1 cellular context compared by ENCODE assay signal in the genomic region with DNA sequence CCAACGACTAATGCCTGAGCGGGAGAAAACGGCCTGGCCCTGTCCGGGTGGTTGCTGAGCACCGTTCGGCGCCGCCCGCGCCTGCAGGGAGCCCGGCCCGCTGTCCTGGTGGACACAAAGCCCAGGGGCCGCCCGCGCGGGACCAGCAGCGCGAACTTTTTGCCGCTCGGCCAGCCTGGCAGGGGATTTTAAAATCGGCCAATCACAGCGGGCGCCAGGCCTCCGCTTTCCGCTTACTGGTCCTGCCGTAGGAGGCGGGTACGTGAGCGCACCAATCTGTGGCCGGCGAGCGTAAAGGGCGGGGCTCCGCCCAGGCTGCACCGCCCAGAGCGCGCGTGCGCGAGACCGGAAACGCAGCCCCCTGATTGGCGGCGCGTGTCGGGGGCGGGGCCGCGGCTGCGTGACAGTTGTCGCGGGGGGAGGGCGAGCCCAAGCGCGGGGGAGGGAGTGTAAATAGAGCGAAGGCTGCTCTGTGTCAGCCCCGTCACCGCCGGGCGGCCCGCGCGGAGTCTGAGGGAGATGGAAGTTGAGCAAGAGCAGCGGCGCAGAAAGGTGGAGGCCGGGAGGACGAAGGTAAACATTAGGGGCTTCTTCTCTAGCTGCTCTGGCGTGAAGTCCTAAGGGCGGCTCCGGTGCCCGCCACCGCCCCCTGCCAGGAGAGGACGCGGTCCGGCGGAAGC.
TF ChIP-seq lines count a peak whose summit lies in the region.

TSS of gene C21orf58 (minus strand) at position 161 of the 680 bp plus-strand sequence. CDS start 1,132 bp downstream, outside the sequence.
TSS of gene PCNT (plus strand) at position 447 of the 680 bp plus-strand sequence. CDS start at position 520, 73 bp downstream.

TF ChIP-seq in HepG2, 621 proteins besides CTCF, POLR2A, EP300 and RAD21 (continued from another document and continues in another):
- TF ChIP-seq TFAP4 (IDR thresholded peaks at IDR 0.05; ENCODE audit: borderline replicate concordance, low read depth): peak; percentile 42; the same call in 1 of the 2 replicates
- no peak for TF ChIP-seq HMG20B (CRISPR knock-in tag; conservative IDR thresholded peaks at IDR 0.05)
- TF ChIP-seq MED13 (CRISPR knock-in tag; IDR thresholded peaks at IDR 0.05): no peak
- no peak for TF ChIP-seq TRAFD1 (CRISPR knock-in tag; IDR thresholded peaks at IDR 0.05; ENCODE audit: borderline replicate concordance)
- no peak for TF ChIP-seq ZNF205 (CRISPR knock-in tag; IDR thresholded peaks at IDR 0.05)
- no peak for TF ChIP-seq NR2C2 (CRISPR knock-in tag; IDR thresholded peaks at IDR 0.05; ENCODE audit: borderline replicate concordance)
- TF ChIP-seq CCDC6 (CRISPR knock-in tag; IDR thresholded peaks at IDR 0.05): peak; percentile 98
- TF ChIP-seq SNAPC2 (CRISPR knock-in tag; IDR thresholded peaks at IDR 0.05): peak; percentile 55; the same call in 1 of the 2 replicates
- TF ChIP-seq HNF1A (IDR thresholded peaks at IDR 0.05; ENCODE audit: low read depth): no peak
- TF ChIP-seq HNF1A (CRISPR knock-in tag; IDR thresholded peaks at IDR 0.05; ENCODE audit: borderline replicate concordance): no peak
- 0 out of 2 replicates have a peak, but pooled peaks have one; percentile 7 for TF ChIP-seq ZNF816 (CRISPR knock-in tag; IDR thresholded peaks at IDR 0.05; ENCODE audit: borderline replicate concordance)
- TF ChIP-seq PAWR (CRISPR knock-in tag; IDR thresholded peaks at IDR 0.05; ENCODE audit: borderline replicate concordance): no peak
- TF ChIP-seq, protein P1, sequence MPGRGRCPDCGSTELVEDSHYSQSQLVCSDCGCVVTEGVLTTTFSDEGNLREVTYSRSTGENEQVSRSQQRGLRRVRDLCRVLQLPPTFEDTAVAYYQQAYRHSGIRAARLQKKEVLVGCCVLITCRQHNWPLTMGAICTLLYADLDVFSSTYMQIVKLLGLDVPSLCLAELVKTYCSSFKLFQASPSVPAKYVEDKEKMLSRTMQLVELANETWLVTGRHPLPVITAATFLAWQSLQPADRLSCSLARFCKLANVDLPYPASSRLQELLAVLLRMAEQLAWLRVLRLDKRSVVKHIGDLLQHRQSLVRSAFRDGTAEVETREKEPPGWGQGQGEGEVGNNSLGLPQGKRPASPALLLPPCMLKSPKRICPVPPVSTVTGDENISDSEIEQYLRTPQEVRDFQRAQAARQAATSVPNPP (CRISPR knock-in tag; IDR thresholded peaks at IDR 0.05): peak; percentile 61; the same call in 1 of the 2 replicates
- TF ChIP-seq ZNF557 (CRISPR knock-in tag; IDR thresholded peaks at IDR 0.05): no peak
- TF ChIP-seq THYN1 (CRISPR knock-in tag; IDR thresholded peaks at IDR 0.05; ENCODE audit: borderline replicate concordance, low read depth): 0 out of 2 replicates have a peak, but pooled peaks have one; percentile 32
- TF ChIP-seq TAF1 (CRISPR knock-in tag; IDR thresholded peaks at IDR 0.05): peak; percentile 72
- TF ChIP-seq ZNF724P (CRISPR knock-in tag; IDR thresholded peaks at IDR 0.05; ENCODE audit: borderline replicate concordance): peak; percentile 88; the same call in 1 of the 2 replicates
- peak; percentile 60; the same call in 1 of the 2 replicates for TF ChIP-seq ZNF354B (CRISPR knock-in tag; IDR thresholded peaks at IDR 0.05)
- 0 out of 2 replicates have a peak, but pooled peaks have one; percentile 10 for TF ChIP-seq KAT7 (CRISPR knock-in tag; IDR thresholded peaks at IDR 0.05; ENCODE audit: borderline replicate concordance)
- 0 out of 2 replicates have a peak, but pooled peaks have one; percentile 27 for TF ChIP-seq HES4 (CRISPR knock-in tag; IDR thresholded peaks at IDR 0.05; ENCODE audit: borderline replicate concordance)
- no peak for TF ChIP-seq TEAD3 (CRISPR knock-in tag; optimal IDR thresholded peaks at IDR 0.05; ENCODE audit: borderline replicate concordance)
- TF ChIP-seq, protein P2, sequence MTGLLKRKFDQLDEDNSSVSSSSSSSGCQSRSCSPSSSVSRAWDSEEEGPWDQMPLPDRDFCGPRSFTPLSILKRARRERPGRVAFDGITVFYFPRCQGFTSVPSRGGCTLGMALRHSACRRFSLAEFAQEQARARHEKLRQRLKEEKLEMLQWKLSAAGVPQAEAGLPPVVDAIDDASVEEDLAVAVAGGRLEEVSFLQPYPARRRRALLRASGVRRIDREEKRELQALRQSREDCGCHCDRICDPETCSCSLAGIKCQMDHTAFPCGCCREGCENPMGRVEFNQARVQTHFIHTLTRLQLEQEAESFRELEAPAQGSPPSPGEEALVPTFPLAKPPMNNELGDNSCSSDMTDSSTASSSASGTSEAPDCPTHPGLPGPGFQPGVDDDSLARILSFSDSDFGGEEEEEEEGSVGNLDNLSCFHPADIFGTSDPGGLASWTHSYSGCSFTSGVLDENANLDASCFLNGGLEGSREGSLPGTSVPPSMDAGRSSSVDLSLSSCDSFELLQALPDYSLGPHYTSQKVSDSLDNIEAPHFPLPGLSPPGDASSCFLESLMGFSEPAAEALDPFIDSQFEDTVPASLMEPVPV (CRISPR knock-in tag; IDR thresholded peaks at IDR 0.05): peak; percentile 99
- peak; percentile 64 for TF ChIP-seq YEATS2 (CRISPR knock-in tag; IDR thresholded peaks at IDR 0.05; ENCODE audit: borderline replicate concordance)
- TF ChIP-seq NFRKB (IDR thresholded peaks at IDR 0.05): no peak
- no peak for TF ChIP-seq MTA1 (CRISPR knock-in tag; IDR thresholded peaks at IDR 0.05; ENCODE audit: borderline replicate concordance)
- peak; percentile 93; the same call in 1 of the 2 replicates for TF ChIP-seq SMYD3 (CRISPR knock-in tag; IDR thresholded peaks at IDR 0.05)
- TF ChIP-seq IRF2 (CRISPR knock-in tag; IDR thresholded peaks at IDR 0.05): 0 out of 2 replicates have a peak, but pooled peaks have one; percentile 5
- TF ChIP-seq GFI1 (CRISPR knock-in tag; IDR thresholded peaks at IDR 0.05; ENCODE audit: borderline replicate concordance): no peak
- TF ChIP-seq ZNF280D (CRISPR knock-in tag; IDR thresholded peaks at IDR 0.05): no peak
- TF ChIP-seq ZKSCAN1 (IDR thresholded peaks at IDR 0.05; ENCODE audit: low read length): no peak
- TF ChIP-seq ZNF350 (CRISPR knock-in tag; IDR thresholded peaks at IDR 0.05; ENCODE audit: borderline replicate concordance, low read depth): peak; percentile 21; the same call in 1 of the 2 replicates
- TF ChIP-seq KLF11 (CRISPR knock-in tag; IDR thresholded peaks at IDR 0.05): 0 out of 2 replicates have a peak, but pooled peaks have one; percentile 27
- TF ChIP-seq DPF2 (CRISPR knock-in tag; IDR thresholded peaks at IDR 0.05; ENCODE audit: borderline replicate concordance, low read depth): no peak
- no peak for TF ChIP-seq SRF (IDR thresholded peaks at IDR 0.05; ENCODE audit: low read depth, low read length)
- TF ChIP-seq, protein P3, sequence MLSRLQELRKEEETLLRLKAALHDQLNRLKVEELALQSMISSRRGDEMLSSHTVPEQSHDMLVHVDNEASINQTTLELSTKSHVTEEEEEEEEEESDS (CRISPR knock-in tag; IDR thresholded peaks at IDR 0.05; ENCODE audit: borderline replicate concordance): peak; percentile 81; the same call in 1 of the 2 replicates
- TF ChIP-seq, protein P4, sequence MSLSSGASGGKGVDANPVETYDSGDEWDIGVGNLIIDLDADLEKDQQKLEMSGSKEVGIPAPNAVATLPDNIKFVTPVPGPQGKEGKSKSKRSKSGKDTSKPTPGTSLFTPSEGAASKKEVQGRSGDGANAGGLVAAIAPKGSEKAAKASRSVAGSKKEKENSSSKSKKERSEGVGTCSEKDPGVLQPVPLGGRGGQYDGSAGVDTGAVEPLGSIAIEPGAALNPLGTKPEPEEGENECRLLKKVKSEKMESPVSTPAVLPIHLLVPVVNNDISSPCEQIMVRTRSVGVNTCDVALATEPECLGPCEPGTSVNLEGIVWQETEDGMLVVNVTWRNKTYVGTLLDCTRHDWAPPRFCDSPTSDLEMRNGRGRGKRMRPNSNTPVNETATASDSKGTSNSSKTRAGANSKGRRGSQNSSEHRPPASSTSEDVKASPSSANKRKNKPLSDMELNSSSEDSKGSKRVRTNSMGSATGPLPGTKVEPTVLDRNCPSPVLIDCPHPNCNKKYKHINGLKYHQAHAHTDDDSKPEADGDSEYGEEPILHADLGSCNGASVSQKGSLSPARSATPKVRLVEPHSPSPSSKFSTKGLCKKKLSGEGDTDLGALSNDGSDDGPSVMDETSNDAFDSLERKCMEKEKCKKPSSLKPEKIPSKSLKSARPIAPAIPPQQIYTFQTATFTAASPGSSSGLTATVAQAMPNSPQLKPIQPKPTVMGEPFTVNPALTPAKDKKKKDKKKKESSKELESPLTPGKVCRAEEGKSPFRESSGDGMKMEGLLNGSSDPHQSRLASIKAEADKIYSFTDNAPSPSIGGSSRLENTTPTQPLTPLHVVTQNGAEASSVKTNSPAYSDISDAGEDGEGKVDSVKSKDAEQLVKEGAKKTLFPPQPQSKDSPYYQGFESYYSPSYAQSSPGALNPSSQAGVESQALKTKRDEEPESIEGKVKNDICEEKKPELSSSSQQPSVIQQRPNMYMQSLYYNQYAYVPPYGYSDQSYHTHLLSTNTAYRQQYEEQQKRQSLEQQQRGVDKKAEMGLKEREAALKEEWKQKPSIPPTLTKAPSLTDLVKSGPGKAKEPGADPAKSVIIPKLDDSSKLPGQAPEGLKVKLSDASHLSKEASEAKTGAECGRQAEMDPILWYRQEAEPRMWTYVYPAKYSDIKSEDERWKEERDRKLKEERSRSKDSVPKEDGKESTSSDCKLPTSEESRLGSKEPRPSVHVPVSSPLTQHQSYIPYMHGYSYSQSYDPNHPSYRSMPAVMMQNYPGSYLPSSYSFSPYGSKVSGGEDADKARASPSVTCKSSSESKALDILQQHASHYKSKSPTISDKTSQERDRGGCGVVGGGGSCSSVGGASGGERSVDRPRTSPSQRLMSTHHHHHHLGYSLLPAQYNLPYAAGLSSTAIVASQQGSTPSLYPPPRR (CRISPR knock-in tag; IDR thresholded peaks at IDR 0.05; ENCODE audit: borderline replicate concordance): no peak
